ENCODE assay signal across 14 cellular contexts in genomic region chr4:56668267-56668666, GRCh38. TPM values are rescaled to one million over a fixed set of nuclear protein-coding genes. Genes with fewer than 3 reads are reported as not detected.
A peak's percentile ranks its signal among the peaks of the same experiment; 100 is the strongest.
DNase-seq lines count a peak whose midpoint lies in the region; ATAC-seq and TF ChIP-seq lines count a peak whose summit lies in the region.
"Had no signal": no experiment of that assay in that cellular context is flagged by ENCODE, and none has a peak within 500 bp of the region (broad histone marks: within the 10 kb centered on the region; RNA-seq: fewer than 3 reads in every experiment).

No MANE protein-coding gene starts in this region.

- peak overlapping the region in 1 of 7 donors; percentile 63 for H3K27ac Mint-ChIP-seq in CD14-positive monocyte
- H3K27ac Mint-ChIP-seq: stimulated activated naive B cell treated with anti-CD40 and anti-IgM and Interleukin-4, amounts not matched to agents 10 μg/mL and 1 μg/mL and 100 μg/mL, for 72 hours had no signal

- CTCF ChIA-PET in RWPE1 (lab: Yijun Ruan, JAX) = interaction anchor here (1.0 kb wide), 1 partner anchor 131 kb away, joined by 5 read pairs; no protein-coding TSS in a partner anchor

- intact Hi-C loops in CD14-positive monocyte (cut with micrococcal nuclease) = no loop called here

- no peak overlapping the region for H3K4me3 Mint-ChIP-seq in CD14-positive monocyte
- H3K4me3 Mint-ChIP-seq: stimulated activated naive B cell treated with anti-CD40 and anti-IgM and Interleukin-4, amounts not matched to agents 10 μg/mL and 1 μg/mL and 100 μg/mL, for 72 hours had no signal

- peaks cover 0 to 4% (median 0%) of the 10 kb centered on the region in 3 donors for H3K27me3 Mint-ChIP-seq in CD14-positive monocyte (ENCODE audit: low read depth in 3 of 3)

- POLR2A ChIA-PET in RWPE1 (lab: Yijun Ruan, JAX; ENCODE audit: low non-redundant PET) = no interaction called here

- no peak for DNase-seq in CD14-positive monocyte (ENCODE audit: low spot score)
- DNase-seq in RWPE1 (ENCODE audit: low spot score) = peak; percentile 30
- DNase-seq in iPS-NIHi11 (ENCODE audit: low spot score) = peak; percentile 55
- no peak for DNase-seq in DMS153 treated with DMSO at 0.1 percent for 48 hours (lab: John Stamatoyannopoulos, UW; ENCODE audit: unreplicated experiment)
- no peak for DNase-seq in ureter (ENCODE audit: low spot score)
- DNase-seq: activated CD8-positive, alpha-beta memory T cell treated with anti-CD3 and anti-CD28 coated beads, Interleukin-2, amount 50 U/mL, for 4 hours; dermis blood vessel endothelial cell; HCEC 1CT; stimulated activated naive B cell treated with anti-CD40 and anti-IgM and Interleukin-4, amounts not matched to agents 10 μg/mL and 1 μg/mL and 100 μg/mL, for 72 hours had no signal

- H3K9me3 Mint-ChIP-seq in CD14-positive monocyte = peaks cover 0 to 8% (median 4%) of the 10 kb centered on the region in 7 donors

- H3K4me1 Mint-ChIP-seq in CD14-positive monocyte = peaks cover 42% of the 10 kb centered on the region
- H3K4me1 Mint-ChIP-seq: stimulated activated naive B cell treated with anti-CD40 and anti-IgM and Interleukin-4, amounts not matched to agents 10 μg/mL and 1 μg/mL and 100 μg/mL, for 72 hours had no signal

- ATAC-seq in HG03135 (IDR thresholded peaks at IDR 0.05; ENCODE audit: unreplicated experiment) = no peak
- no peak for ATAC-seq in GM18868 (IDR thresholded peaks at IDR 0.05; ENCODE audit: unreplicated experiment)
- ATAC-seq: Right ventricle myocardium inferior; sciatic nerve; stimulated activated naive B cell treated with anti-CD40 and anti-IgM and Interleukin-4, amounts not matched to agents 10 μg/mL and 1 μg/mL and 100 μg/mL, for 72 hours had no signal

- TF ChIP-seq CTCF in CD14-positive monocyte (IDR thresholded peaks at IDR 0.05) (peak; percentile 29), GM12873 (IDR thresholded peaks at IDR 0.05; ENCODE audit: insufficient read depth, low read depth, low read length, missing control alignments) (peak; percentile 54), RWPE1 (conservative IDR thresholded peaks at IDR 0.05; ENCODE audit: low read depth) (no peak)

- H3K36me3 Mint-ChIP-seq in CD14-positive monocyte = peaks cover 0 to 2% of the 10 kb centered on the region in 2 donors

- no peak overlapping the region for H3K27ac ChIP-seq in RWPE1

RNA-seq across cellular contexts. Expression of gene HOPX, which starts 12.8 kb away (rescaled TPM):
- 1 to 10 TPM in 1 of 2 donors, under 1 TPM in 1; 0.39 to 1.3 TPM for polyA plus RNA-seq in CD14-positive monocyte
- total RNA-seq in ureter = 24.1 TPM

Comparison
In these comparisons a context has a peak if more than half of its experiments do, and no peak if none do; other contexts are left out.
1. DNase-seq: peak in RWPE1 (single experiment) and iPS-NIHi11 (single experiment); none in CD14-positive monocyte (single experiment), DMS153 treated with DMSO at 0.1 percent for 48 hours (single experiment) and ureter (single experiment).